ENCODE assay signal across 11 cellular contexts in the genomic region with DNA sequence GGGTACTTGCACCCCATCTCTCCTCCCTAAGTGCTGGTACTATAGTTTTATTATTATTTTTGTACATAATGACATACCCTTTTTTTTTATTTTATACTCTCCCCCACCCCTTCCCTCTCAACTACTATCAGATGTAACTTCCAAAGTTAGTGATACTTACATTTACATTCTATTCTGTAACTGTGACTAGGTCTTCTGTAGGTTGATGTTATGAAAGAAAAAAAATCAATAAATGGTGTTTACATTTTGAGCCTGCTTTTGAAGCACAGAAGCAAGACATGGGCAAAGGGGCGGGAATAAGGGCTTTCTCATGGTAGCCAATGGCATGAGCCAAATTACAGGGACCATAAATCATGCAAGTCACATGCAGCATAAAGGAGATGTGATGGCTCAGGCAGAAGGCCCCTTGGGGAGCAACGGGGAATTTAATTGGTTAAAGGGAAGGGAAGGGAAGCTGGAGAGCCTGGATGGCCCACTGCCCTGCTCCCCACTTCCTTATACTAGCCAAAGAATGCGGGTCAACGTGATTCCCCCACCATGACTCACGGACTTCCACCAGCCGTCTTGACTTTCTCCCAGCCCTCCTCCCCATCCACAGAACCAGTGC. TPM values are rescaled to one million over a fixed set of nuclear protein-coding genes. Genes with fewer than 3 reads are reported as not detected.
DNase-seq lines count a peak whose midpoint lies in the region; ATAC-seq and TF ChIP-seq lines count a peak whose summit lies in the region.
"Had no signal": no experiment of that assay in that cellular context is flagged by ENCODE, and none has a peak within 500 bp of the region (broad histone marks: within the 10 kb centered on the region; RNA-seq: fewer than 3 reads in every experiment).

No MANE protein-coding gene starts in this region.

- 74% methylated on average over 6 of the region's 6 CpGs for WGBS in esophagus muscularis mucosa

- no peaks in the 10 kb centered on the region for H3K27me3 Mint-ChIP-seq in type B pancreatic cell

- DNase-seq in SHP77 (lab: John Stamatoyannopoulos, UW): peak; percentile 37 to 47
- no peak for DNase-seq in SHP77 treated with DMSO at 0.1 percent for 48 hours (lab: John Stamatoyannopoulos, UW)
- DNase-seq in NCI-H69 (lab: John Stamatoyannopoulos, UW): peak; percentile 57
- peak; percentile 82 for DNase-seq in fibroblast of villous mesenchyme (ENCODE audit: low read depth)
- DNase-seq in type B pancreatic cell (ENCODE audit: extremely low spot score, unreplicated experiment): no peak
- DNase-seq in esophagus muscularis mucosa (ENCODE audit: extremely low spot score): no peak
- no peak for DNase-seq in NCI-H526 treated with DMSO at 0.1 percent for 48 hours (lab: John Stamatoyannopoulos, UW)
- DNase-seq: DND-41, KG1 had no signal

- H3K27me3 ChIP-seq in esophagus muscularis mucosa: no peaks in the 10 kb centered on the region

- H3K4me1 Mint-ChIP-seq in type B pancreatic cell (ENCODE audit: unreplicated experiment): peaks cover 38% of the 10 kb centered on the region

- peaks cover 19 to 52% (median 40%) of the 10 kb centered on the region in 4 donors for H3K4me1 ChIP-seq in esophagus muscularis mucosa

- peak overlapping the region; percentile 68 for H3K4me3 Mint-ChIP-seq in type B pancreatic cell

- intact Hi-C loops in esophagus muscularis mucosa (cut with DNase I): no loop called here

- peaks cover 5% of the 10 kb centered on the region for H3K36me3 Mint-ChIP-seq in type B pancreatic cell

- no peaks in the 10 kb centered on the region for H3K9me3 ChIP-seq in esophagus muscularis mucosa

- peak overlapping the region; percentile 88 for H3K27ac Mint-ChIP-seq in type B pancreatic cell

- H3K4me3 ChIP-seq in fibroblast of villous mesenchyme (ENCODE audit: low read depth, low read length) (no peak overlapping the region), esophagus muscularis mucosa (no peak overlapping the region)

- H3K27ac ChIP-seq in esophagus muscularis mucosa (replicated peaks in 1 of 4): no peak overlapping the region
- H3K27ac ChIP-seq: parathyroid adenoma had no signal

- TF ChIP-seq POLR2A in esophagus muscularis mucosa (IDR thresholded peaks at IDR 0.05; ENCODE audit: low read depth): no peak

- TF ChIP-seq CTCF in fibroblast of villous mesenchyme (IDR thresholded peaks at IDR 0.05; ENCODE audit: insufficient read depth, low read depth, low read length): no peak
- TF ChIP-seq CTCF in type B pancreatic cell (conservative IDR thresholded peaks at IDR 0.05): no peak
- TF ChIP-seq CTCF in esophagus muscularis mucosa (IDR thresholded peaks at IDR 0.05): no peak

- no peak for TF ChIP-seq EP300 in esophagus muscularis mucosa (IDR thresholded peaks at IDR 0.05)

- no peak for ATAC-seq in HG03565 (IDR thresholded peaks at IDR 0.05; ENCODE audit: unreplicated experiment)

- no peaks in the 10 kb centered on the region for H3K36me3 ChIP-seq in esophagus muscularis mucosa

- H3K9me3 Mint-ChIP-seq in type B pancreatic cell: peaks cover 7% of the 10 kb centered on the region

RNA-seq across cellular contexts. Expression of gene ACSF2, which starts 2.4 kb away (rescaled TPM):
- 18.1 and 20.3 TPM in 2 replicates for total RNA-seq in fibroblast of villous mesenchyme
- total RNA-seq in type B pancreatic cell (ENCODE audit: low replicate concordance): 57.3 and 75.0 TPM in 2 replicates
- total RNA-seq in esophagus muscularis mucosa: 1 to 10 TPM; 6.0 to 9.6 (median 8.1) TPM

RNA-seq across cellular contexts. Expression of gene LRRC59, which starts 26.3 kb away (rescaled TPM):
- total RNA-seq in fibroblast of villous mesenchyme (181 and 191 TPM in 2 replicates), type B pancreatic cell (ENCODE audit: low replicate concordance) (75.3 and 104 TPM in 2 replicates), esophagus muscularis mucosa (10 to 100 TPM; 41.1 to 68.1 (median 62.1) TPM)

RNA-seq across cellular contexts. Expression of gene CHAD, which starts 45.0 kb away (rescaled TPM):
- total RNA-seq in fibroblast of villous mesenchyme (not detected in 2 replicates), type B pancreatic cell (ENCODE audit: low replicate concordance) (not detected in 2 replicates), esophagus muscularis mucosa (not detected)

RNA-seq across cellular contexts. Expression of gene EME1, which starts 50.6 kb away (rescaled TPM):
- total RNA-seq in fibroblast of villous mesenchyme (4.5 and 4.7 TPM in 2 replicates), type B pancreatic cell (ENCODE audit: low replicate concordance) (6.2 and 18.7 TPM in 2 replicates), esophagus muscularis mucosa (not detected)

RNA-seq across cellular contexts. Expression of gene MRPL27, which starts 50.7 kb away (rescaled TPM):
- total RNA-seq in fibroblast of villous mesenchyme: 55.7 and 63.0 TPM in 2 replicates
- total RNA-seq in type B pancreatic cell (ENCODE audit: low replicate concordance): 66.6 and 76.9 TPM in 2 replicates
- 10 to 100 TPM; 33.6 to 58.8 (median 48.1) TPM for total RNA-seq in esophagus muscularis mucosa

Comparison
In these comparisons a context has a peak if more than half of its experiments do, and no peak if none do; other contexts are left out.
1. DNase-seq: peak in SHP77 (2 of 2), NCI-H69 (single experiment) and fibroblast of villous mesenchyme (single experiment); none in SHP77 treated with DMSO at 0.1 percent for 48 hours (single experiment), type B pancreatic cell (single experiment), esophagus muscularis mucosa (single experiment) and NCI-H526 treated with DMSO at 0.1 percent for 48 hours (single experiment).